Comparison of ENCODE assay signal across 9 cellular contexts in genomic region chr1:172906778-172907592, GRCh38.
A peak's percentile ranks its signal among the peaks of the same experiment; 100 is the strongest.
DNase-seq lines count a peak whose midpoint lies in the region; ATAC-seq and TF ChIP-seq lines count a peak whose summit lies in the region.
"Had no signal": no experiment of that assay in that cellular context is flagged by ENCODE, and none has a peak within 500 bp of the region (broad histone marks: within the 10 kb centered on the region; RNA-seq: fewer than 3 reads in every experiment).

No MANE protein-coding gene starts in this region.

- intact Hi-C loops in activated T-helper 1 cell treated with anti-CD3 and anti-CD28 coated beads, Interleukin-12 subunit alpha, Interleukin-12 subunit beta, Interleukin-2, Interleukin-4 antibody, amounts not matched to agents 30 ng/mL and 10 ng/mL and 1 ng/mL, durations not matched to agents 14 hours and 24 hours and 36 hours (cut with micrococcal nuclease), result no loop called here

- peaks cover 23% of the 10 kb centered on the region for H3K27me3 Mint-ChIP-seq in activated T-helper 1 cell treated with anti-CD3 and anti-CD28 coated beads, Interleukin-12 subunit alpha, Interleukin-12 subunit beta, Interleukin-2, Interleukin-4 antibody, amounts not matched to agents 30 ng/mL and 10 ng/mL and 1 ng/mL, durations not matched to agents 14 hours and 24 hours and 36 hours (ENCODE audit: insufficient read depth)

- in situ Hi-C loops in Caki2 (cut with HindIII; ENCODE audit: low pct_unique_long_range_greater_than_20kb, low sequenced_read_pairs) (no loop called here), GM13977 (cut with MboI; ENCODE audit: low pct_unique_long_range_greater_than_20kb, low sequenced_read_pairs, unreplicated experiment) (no loop called here)

- H3K9me3 Mint-ChIP-seq in activated T-helper 1 cell treated with anti-CD3 and anti-CD28 coated beads, Interleukin-12 subunit alpha, Interleukin-12 subunit beta, Interleukin-2, Interleukin-4 antibody, amounts not matched to agents 30 ng/mL and 10 ng/mL and 1 ng/mL, durations not matched to agents 14 hours and 24 hours and 36 hours, result peaks cover 6% of the 10 kb centered on the region

- ATAC-seq in HG02870 (IDR thresholded peaks at IDR 0.05; ENCODE audit: unreplicated experiment), result no peak

- H3K4me3 Mint-ChIP-seq in activated T-helper 1 cell treated with anti-CD3 and anti-CD28 coated beads, Interleukin-12 subunit alpha, Interleukin-12 subunit beta, Interleukin-2, Interleukin-4 antibody, amounts not matched to agents 30 ng/mL and 10 ng/mL and 1 ng/mL, durations not matched to agents 14 hours and 24 hours and 36 hours, result no peak overlapping the region

- DNase-seq in Caki2 (ENCODE audit: low read depth) (peak; percentile 90), kidney epithelial cell (ENCODE audit: low read depth) (peak; percentile 97), NCI-H2107 (lab: John Stamatoyannopoulos, UW) (no peak), GM13977 (ENCODE audit: low spot score) (no peak)
- peak; percentile 98 for DNase-seq in Jurkat, Clone E6-1 (ENCODE audit: low read depth, low spot score)
- DNase-seq in activated T-helper 1 cell treated with anti-CD3 and anti-CD28 coated beads, Interleukin-12 subunit alpha, Interleukin-12 subunit beta, Interleukin-2, Interleukin-4 antibody, amounts not matched to agents 30 ng/mL and 10 ng/mL and 1 ng/mL, durations not matched to agents 14 hours and 24 hours and 36 hours (ENCODE audit: low spot score), result no peak
- DNase-seq in activated CD8-positive, alpha-beta memory T cell treated with anti-CD3 and anti-CD28 coated beads, Interleukin-2, amount 50 U/mL, for 4 hours, result no peak
- DNase-seq: hippocampal formation had no signal

- no peaks in the 10 kb centered on the region for H3K36me3 ChIP-seq in kidney epithelial cell (ENCODE audit: control insufficient read depth, insufficient read depth, low read length)

- no peaks in the 10 kb centered on the region for H3K36me3 Mint-ChIP-seq in activated T-helper 1 cell treated with anti-CD3 and anti-CD28 coated beads, Interleukin-12 subunit alpha, Interleukin-12 subunit beta, Interleukin-2, Interleukin-4 antibody, amounts not matched to agents 30 ng/mL and 10 ng/mL and 1 ng/mL, durations not matched to agents 14 hours and 24 hours and 36 hours (ENCODE audit: low read depth)

- H3K27me3 ChIP-seq in kidney epithelial cell (ENCODE audit: control insufficient read depth, insufficient read depth, low read length), result no peaks in the 10 kb centered on the region

- H3K27ac Mint-ChIP-seq in activated T-helper 1 cell treated with anti-CD3 and anti-CD28 coated beads, Interleukin-12 subunit alpha, Interleukin-12 subunit beta, Interleukin-2, Interleukin-4 antibody, amounts not matched to agents 30 ng/mL and 10 ng/mL and 1 ng/mL, durations not matched to agents 14 hours and 24 hours and 36 hours, result peak overlapping the region; percentile 13

- peaks cover 9% of the 10 kb centered on the region for H3K4me1 Mint-ChIP-seq in activated T-helper 1 cell treated with anti-CD3 and anti-CD28 coated beads, Interleukin-12 subunit alpha, Interleukin-12 subunit beta, Interleukin-2, Interleukin-4 antibody, amounts not matched to agents 30 ng/mL and 10 ng/mL and 1 ng/mL, durations not matched to agents 14 hours and 24 hours and 36 hours (ENCODE audit: low read depth)

- no peak for TF ChIP-seq CTCF in kidney epithelial cell (IDR thresholded peaks at IDR 0.05; ENCODE audit: insufficient read depth, low read length, poor library complexity, severe bottlenecking)
- no peak for TF ChIP-seq CTCF in GM13977 (IDR thresholded peaks at IDR 0.05; ENCODE audit: extremely low read depth, insufficient read depth, missing control alignments)

- H3K4me3 ChIP-seq in Jurkat, Clone E6-1 (ENCODE audit: low read length), result peak overlapping the region; percentile 11; the same call in 1 of the 2 replicates
- no peak overlapping the region for H3K4me3 ChIP-seq in kidney epithelial cell (ENCODE audit: low read depth, low read length)

Comparison
In these comparisons a context has a peak if more than half of its experiments do, and no peak if none do; other contexts are left out.
1. DNase-seq: peak in Caki2 (single experiment), Jurkat, Clone E6-1 (single experiment) and kidney epithelial cell (single experiment); none in activated T-helper 1 cell treated with anti-CD3 and anti-CD28 coated beads, Interleukin-12 subunit alpha, Interleukin-12 subunit beta, Interleukin-2, Interleukin-4 antibody, amounts not matched to agents 30 ng/mL and 10 ng/mL and 1 ng/mL, durations not matched to agents 14 hours and 24 hours and 36 hours (single experiment), NCI-H2107 (single experiment), GM13977 (single experiment) and activated CD8-positive, alpha-beta memory T cell treated with anti-CD3 and anti-CD28 coated beads, Interleukin-2, amount 50 U/mL, for 4 hours (single experiment).